In the genomic region with DNA sequence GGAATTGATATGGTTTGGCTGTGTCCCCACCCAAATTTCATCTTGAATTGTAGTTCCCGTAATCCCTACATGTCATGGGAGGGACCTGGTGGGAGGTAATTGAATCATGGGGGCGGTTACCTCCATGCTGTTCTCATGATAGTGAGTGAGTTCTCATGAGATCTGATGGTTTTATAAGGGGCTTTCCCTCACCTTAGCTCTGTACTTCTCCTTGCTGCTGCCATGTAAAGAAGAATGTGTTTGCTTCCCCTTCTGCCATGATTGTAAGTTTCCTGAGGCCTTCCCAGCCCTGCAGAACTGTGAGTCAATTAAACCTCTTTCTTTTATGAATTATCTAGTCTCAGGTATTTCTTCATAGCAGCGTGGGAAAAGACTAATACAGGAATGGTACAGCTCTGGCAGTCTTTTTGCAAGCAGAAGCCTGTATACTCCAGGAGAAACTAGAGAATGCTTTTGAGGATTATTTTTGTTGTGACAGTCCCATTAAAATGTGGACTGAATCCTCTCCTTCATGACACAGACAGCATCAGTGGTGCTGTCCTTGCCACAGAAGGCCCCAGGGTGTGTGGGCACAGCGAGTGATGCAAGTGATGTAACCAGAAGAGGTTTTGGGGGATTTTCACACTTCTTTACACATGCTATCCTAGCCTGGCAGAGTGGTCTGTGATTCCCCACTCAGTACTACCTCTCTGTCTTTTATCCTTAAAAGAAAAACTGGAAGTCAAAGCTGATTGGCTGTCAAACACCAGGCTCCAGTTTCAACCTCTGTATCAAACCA, we compare ENCODE assay signal across 8 cellular contexts. TPM values are rescaled to one million over a fixed set of nuclear protein-coding genes. Genes with fewer than 3 reads are reported as not detected.
DNase-seq lines count a peak whose midpoint lies in the region; ATAC-seq and TF ChIP-seq lines count a peak whose summit lies in the region.
"Not testable (repeated sequence)": the region's sequence is repeated elsewhere in the genome, so short reads cannot be mapped to it uniquely, and the experiment has no call there.

No MANE protein-coding gene starts in this region.

- not testable (repeated sequence) for DNase-seq in CD4-positive, alpha-beta T cell
- DNase-seq in T-cell: peak in 12 of 34 experiments; percentile 8 to 48 (median 30)
- DNase-seq in activated CD8-positive, alpha-beta memory T cell treated with anti-CD3 and anti-CD28 coated beads, Interleukin-2, amount 50 U/mL, for 48 hours: peak; percentile 62
- peak; percentile 62 for DNase-seq in activated naive CD8-positive, alpha-beta T cell treated with anti-CD3 and anti-CD28 coated beads, Interleukin-2, amount 50 U/mL, for 24 hours
- peak in 1 of 10 donors; percentile 57 for DNase-seq in naive thymus-derived CD8-positive, alpha-beta T cell
- DNase-seq in stimulated activated CD8-positive, alpha-beta memory T cell treated with anti-CD3 and anti-CD28 coated beads, Interleukin-4, amount 100 ng/mL, for 48 hours: peak; percentile 67

- H3K36me3 Mint-ChIP-seq in CD4-positive, alpha-beta T cell (ENCODE audit: low read depth); T-cell; activated naive CD8-positive, alpha-beta T cell treated with anti-CD3 and anti-CD28 coated beads, Interleukin-2, amount 50 U/mL, for 24 hours (ENCODE audit: low read depth); naive thymus-derived CD8-positive, alpha-beta T cell: not testable (repeated sequence)

- peaks cover 94% of the 10 kb centered on the region for H3K4me1 Mint-ChIP-seq in CD4-positive, alpha-beta T cell (ENCODE audit: low read depth)
- peaks cover 88 to 92% (median 92%) of the 10 kb centered on the region in 3 donors for H3K4me1 Mint-ChIP-seq in T-cell
- peaks cover 92% of the 10 kb centered on the region for H3K4me1 Mint-ChIP-seq in activated naive CD8-positive, alpha-beta T cell treated with anti-CD3 and anti-CD28 coated beads, Interleukin-2, amount 50 U/mL, for 24 hours
- peaks cover 44 to 95% (median 85%) of the 10 kb centered on the region in 4 donors for H3K4me1 Mint-ChIP-seq in naive thymus-derived CD8-positive, alpha-beta T cell

- POLR2A ChIA-PET in CD4-positive, alpha-beta T cell (lab: Charles Lee): interaction anchor here (1.3 to 1.4 kb wide), 2 partner anchors 12 to 20 kb away, joined by 3 to 4 read pairs; partner anchors contain the start of gene PLCL2
- POLR2A ChIA-PET in T-cell (lab: Charles Lee): not testable (repeated sequence)
- POLR2A ChIA-PET in naive thymus-derived CD8-positive, alpha-beta T cell (lab: Charles Lee): interaction anchor here (1.0 to 1.2 kb wide), 2 partner anchors 19 kb away, joined by 3 read pairs; no protein-coding TSS in a partner anchor

- not testable (repeated sequence) for H3K9me3 Mint-ChIP-seq in CD4-positive, alpha-beta T cell; T-cell; activated naive CD8-positive, alpha-beta T cell treated with anti-CD3 and anti-CD28 coated beads, Interleukin-2, amount 50 U/mL, for 24 hours; naive thymus-derived CD8-positive, alpha-beta T cell

- not testable (repeated sequence) for H3K27ac ChIP-seq in CD4-positive, alpha-beta T cell (ENCODE audit: low read depth, low read length)

- H3K27ac Mint-ChIP-seq in CD4-positive, alpha-beta T cell: peak overlapping the region; percentile 91
- peak overlapping the region; percentile 92 to 93 for H3K27ac Mint-ChIP-seq in T-cell
- peak overlapping the region; percentile 94 for H3K27ac Mint-ChIP-seq in activated naive CD8-positive, alpha-beta T cell treated with anti-CD3 and anti-CD28 coated beads, Interleukin-2, amount 50 U/mL, for 24 hours
- H3K27ac Mint-ChIP-seq in naive thymus-derived CD8-positive, alpha-beta T cell: peak overlapping the region; percentile 70 to 96 (median 92)

- not testable (repeated sequence) for H3K27me3 Mint-ChIP-seq in CD4-positive, alpha-beta T cell; T-cell; activated naive CD8-positive, alpha-beta T cell treated with anti-CD3 and anti-CD28 coated beads, Interleukin-2, amount 50 U/mL, for 24 hours; naive thymus-derived CD8-positive, alpha-beta T cell

- CTCF ChIA-PET in CD4-positive, alpha-beta T cell (lab: Charles Lee): interaction anchor here (0.8 to 1.4 kb wide), 2 partner anchors 17 to 20 kb away, joined by 3 to 4 read pairs; no protein-coding TSS in a partner anchor
- CTCF ChIA-PET in T-cell (lab: Charles Lee): interaction anchor here in 1 of 2 donors (0.6 kb wide), 1 partner anchor 68 kb away, joined by 3 read pairs; no protein-coding TSS in a partner anchor

- ATAC-seq in CD4-positive, alpha-beta T cell (ENCODE audit: poor library complexity): peak; percentile 26
- peak; percentile 42 for ATAC-seq in GM21360 (IDR thresholded peaks at IDR 0.05; ENCODE audit: unreplicated experiment)
- peak; percentile 41 for ATAC-seq in HG03378 (IDR thresholded peaks at IDR 0.05; ENCODE audit: unreplicated experiment)
- peak in 1 of 4 experiments; percentile 64 for ATAC-seq in T-cell (replicated peaks in 1 of 4)
- peak; percentile 89 for ATAC-seq in activated naive CD8-positive, alpha-beta T cell treated with anti-CD3 and anti-CD28 coated beads, Interleukin-2, amount 50 U/mL, for 24 hours
- ATAC-seq in naive thymus-derived CD8-positive, alpha-beta T cell: peak; percentile 29 to 74

- TF ChIP-seq CTCF in CD4-positive, alpha-beta T cell (IDR thresholded peaks at IDR 0.05): not testable (repeated sequence)

- not testable (repeated sequence) for H3K27me3 ChIP-seq in CD4-positive, alpha-beta T cell (ENCODE audit: control insufficient read depth, insufficient read depth, low read length)

- intact Hi-C loops in CD4-positive, alpha-beta T cell (cut with DNase I, micrococcal nuclease): loop anchor here (5.0 kb wide), 2 partner anchors 32 to 37 kb away; no protein-coding TSS in a partner anchor

- peak overlapping the region; percentile 47 for H3K4me3 Mint-ChIP-seq in CD4-positive, alpha-beta T cell
- H3K4me3 Mint-ChIP-seq in T-cell: peak overlapping the region in 2 of 3 donors; percentile 7 to 68
- peak overlapping the region; percentile 60 for H3K4me3 Mint-ChIP-seq in activated naive CD8-positive, alpha-beta T cell treated with anti-CD3 and anti-CD28 coated beads, Interleukin-2, amount 50 U/mL, for 24 hours
- peak overlapping the region; percentile 16 to 84 (median 62) for H3K4me3 Mint-ChIP-seq in naive thymus-derived CD8-positive, alpha-beta T cell

- H3K9me3 ChIP-seq in CD4-positive, alpha-beta T cell (ENCODE audit: control insufficient read depth, low read length): not testable (repeated sequence)

RNA-seq across cellular contexts. Expression of gene PLCL2, which starts 20.1 kb away (rescaled TPM):
- 10 to 100 TPM; 35.1 to 36.3 TPM for total RNA-seq in CD4-positive, alpha-beta T cell
- 10 to 100 TPM; 53.4 to 68.1 (median 60.9) TPM for total RNA-seq in T-cell
- 10 to 100 TPM; 85.0 to 86.3 TPM for total RNA-seq in naive thymus-derived CD8-positive, alpha-beta T cell
- polyA plus RNA-seq in naive thymus-derived CD8-positive, alpha-beta T cell: 10 to 100 TPM; 57.7 to 84.4 (median 69.1) TPM
